ENCODE assay signal across 17 cellular contexts in genomic region chr7:80772347-80773101, GRCh38.
A peak's percentile ranks its signal among the peaks of the same experiment; 100 is the strongest.
DNase-seq lines count a peak whose midpoint lies in the region; ATAC-seq, FAIRE-seq and TF ChIP-seq lines count a peak whose summit lies in the region.
"Had no signal": no experiment of that assay in that cellular context is flagged by ENCODE, and none has a peak within 500 bp of the region (broad histone marks: within the 10 kb centered on the region; RNA-seq: fewer than 3 reads in every experiment).

No MANE protein-coding gene starts in this region.

- H3K9me3 Mint-ChIP-seq in GM23338 (no peaks in the 10 kb centered on the region), Calu3 (ENCODE audit: low read depth, unreplicated experiment) (no peaks in the 10 kb centered on the region)

- no peaks in the 10 kb centered on the region for H3F3A ChIP-seq in GM23338 (replicated peaks; ENCODE audit: low read depth)

- H2AFZ ChIP-seq in GM23338, result no peak overlapping the region
- no peak overlapping the region for H2AFZ ChIP-seq in keratinocyte (ENCODE audit: control insufficient read depth, low read length)

- H3K79me2 ChIP-seq in GM23338 (replicated peaks; ENCODE audit: insufficient read depth), result no peaks in the 10 kb centered on the region
- H3K79me2 ChIP-seq in keratinocyte (ENCODE audit: control insufficient read depth, insufficient read depth, low read length), result no peaks in the 10 kb centered on the region

- H3K36me3 ChIP-seq in GM23338 (ENCODE audit: insufficient read depth) (no peaks in the 10 kb centered on the region), keratinocyte (ENCODE audit: control insufficient read depth in 2 of 2, extremely low read depth in 1 of 2, insufficient read depth in 2 of 2, low read length in 2 of 2) (peaks cover 0 to 3% of the 10 kb centered on the region in 2 experiments)
- H3K36me3 ChIP-seq: upper lobe of right lung had no signal

- H3K4me1 Mint-ChIP-seq in GM23338, result peaks cover 22% of the 10 kb centered on the region
- no peaks in the 10 kb centered on the region for H3K4me1 Mint-ChIP-seq in Calu3 (ENCODE audit: low read depth, unreplicated experiment)
- H3K4me1 Mint-ChIP-seq: stimulated activated naive CD8-positive, alpha-beta T cell treated with anti-CD3 and anti-CD28 coated beads, Interleukin-15, amount 100 ng/mL, for 72 hours had no signal

- H3K36me3 Mint-ChIP-seq in GM23338 (ENCODE audit: low read depth) (no peaks in the 10 kb centered on the region), Calu3 (ENCODE audit: insufficient read depth, unreplicated experiment) (no peaks in the 10 kb centered on the region)

- H3K4me3 Mint-ChIP-seq in GM23338 (no peak overlapping the region), Calu3 (ENCODE audit: low read depth, unreplicated experiment) (no peak overlapping the region)
- H3K4me3 Mint-ChIP-seq: stimulated activated naive CD8-positive, alpha-beta T cell treated with anti-CD3 and anti-CD28 coated beads, Interleukin-15, amount 100 ng/mL, for 72 hours had no signal

- no peak overlapping the region for H3K9ac ChIP-seq in keratinocyte (ENCODE audit: control insufficient read depth, extremely low read depth, insufficient read depth, low read length)
- H3K9ac ChIP-seq: KMS-11 had no signal

- H3K4me3 ChIP-seq in A549 (no peak overlapping the region), GM23338 (no peak overlapping the region), keratinocyte (ENCODE audit: control insufficient read depth in 2 of 3, extremely low read depth in 1 of 3, insufficient read depth in 2 of 3, low read depth in 1 of 3, low read length in 3 of 3) (no peak overlapping the region)
- H3K4me3 ChIP-seq: upper lobe of right lung had no signal

- POLR2A ChIA-PET in A549 (lab: Yijun Ruan, JAX), result no interaction called here

- H3K4me1 ChIP-seq in A549 (peaks cover 81% of the 10 kb centered on the region), GM23338 (ENCODE audit: insufficient read depth) (peaks cover 4% of the 10 kb centered on the region; the same call in 1 of the 2 replicates), keratinocyte (ENCODE audit: control insufficient read depth, extremely low read depth, insufficient read depth, low read length) (peaks cover 27% of the 10 kb centered on the region)
- H3K4me1 ChIP-seq: upper lobe of right lung had no signal

- DNase-seq in A549 (ENCODE audit: low read depth in 1 of 2, low spot score in 1 of 2) (no peak), GM23338 (ENCODE audit: low spot score) (peak; percentile 27), RPMI8226 (peak; percentile 51), keratinocyte (ENCODE audit: low read depth, low spot score) (no peak), Calu3 (no peak), T-helper 9 cell (no peak)
- DNase-seq in activated CD4-positive, alpha-beta T cell treated with anti-CD3 and anti-CD28 coated beads, Interleukin-2, amount 50 U/mL, for 1 hour, result no peak
- DNase-seq: activated CD8-positive, alpha-beta memory T cell treated with anti-CD3 and anti-CD28 coated beads for 24 hours; GDM1; NCI-H1436 treated with DMSO at 0.1 percent for 48 hours; NCI-H226; OCI-M1; stimulated activated naive CD8-positive, alpha-beta T cell treated with anti-CD3 and anti-CD28 coated beads, Interleukin-15, amount 100 ng/mL, for 72 hours; upper lobe of right lung had no signal

- ATAC-seq in A549, result no peak
- ATAC-seq in GM23338, result peak; percentile 73
- ATAC-seq: activated CD4-positive, CD25-positive, alpha-beta regulatory T cell treated with anti-CD3 and anti-CD28 coated beads, Interleukin-2, amount 50 U/mL, for 24 hours; stimulated activated naive CD8-positive, alpha-beta T cell treated with anti-CD3 and anti-CD28 coated beads, Interleukin-15, amount 100 ng/mL, for 72 hours had no signal

- H3K9me3 ChIP-seq in A549 (no peaks in the 10 kb centered on the region), keratinocyte (ENCODE audit: control insufficient read depth, low read depth, low read length) (no peaks in the 10 kb centered on the region)
- H3K9me3 ChIP-seq: upper lobe of right lung had no signal

- H3K27ac Mint-ChIP-seq in GM23338 (no peak overlapping the region), Calu3 (ENCODE audit: unreplicated experiment) (no peak overlapping the region)
- H3K27ac Mint-ChIP-seq: stimulated activated naive CD8-positive, alpha-beta T cell treated with anti-CD3 and anti-CD28 coated beads, Interleukin-15, amount 100 ng/mL, for 72 hours had no signal

- CTCF ChIA-PET in A549 (lab: Yijun Ruan, JAX) (interaction anchor here (0.8 to 1.8 kb wide), 2 partner anchors 19 to 25 kb away, joined by 3 to 5 read pairs; no protein-coding TSS in a partner anchor), Calu3 (lab: Charles Lee) (no interaction called here)

- H3K9me2 ChIP-seq in GM23338 (ENCODE audit: insufficient read depth), result no peaks in the 10 kb centered on the region

- H3K27me3 Mint-ChIP-seq in GM23338 (ENCODE audit: insufficient read depth, low read depth, poor library complexity), result peaks cover 4% of the 10 kb centered on the region
- no peaks in the 10 kb centered on the region for H3K27me3 Mint-ChIP-seq in Calu3 (ENCODE audit: unreplicated experiment)
- H3K27me3 Mint-ChIP-seq: stimulated activated naive CD8-positive, alpha-beta T cell treated with anti-CD3 and anti-CD28 coated beads, Interleukin-15, amount 100 ng/mL, for 72 hours had no signal

- H4K20me1 ChIP-seq in GM23338 (replicated peaks; ENCODE audit: insufficient read depth) (no peaks in the 10 kb centered on the region), keratinocyte (ENCODE audit: control insufficient read depth, extremely low read depth, insufficient read depth, low read length) (no peaks in the 10 kb centered on the region)

- intact Hi-C loops in Calu3 (cut with micrococcal nuclease; ENCODE audit: unreplicated experiment), result no loop called here

- TF ChIP-seq POLR2A in A549 (IDR thresholded peaks at IDR 0.05; ENCODE audit: low read length), result no peak

- TF ChIP-seq RAD21 in A549 (conservative IDR thresholded peaks at IDR 0.05 in 1 of 2, IDR thresholded peaks at IDR 0.05 in 1 of 2), result no peak

- peak overlapping the region; percentile 35 to 62; a peak in 4 of 6 replicates for H3K27ac ChIP-seq in A549
- H3K27ac ChIP-seq in GM23338 (ENCODE audit: low read depth), result no peak overlapping the region
- no peak overlapping the region for H3K27ac ChIP-seq in keratinocyte (ENCODE audit: control insufficient read depth, insufficient read depth, low read length)
- H3K27ac ChIP-seq: KMS-11, upper lobe of right lung had no signal

- H3K4me2 ChIP-seq in A549, result peak overlapping the region; percentile 49; the same call in 2 of the 3 replicates
- H3K4me2 ChIP-seq in GM23338, result no peak overlapping the region
- no peak overlapping the region for H3K4me2 ChIP-seq in keratinocyte (ENCODE audit: control insufficient read depth, extremely low read depth, insufficient read depth, low read depth, low read length)
- H3K4me2 ChIP-seq: KMS-11 had no signal

- H3K27me3 ChIP-seq in GM23338 (ENCODE audit: insufficient read depth) (no peaks in the 10 kb centered on the region), keratinocyte (ENCODE audit: control insufficient read depth, extremely low read depth, insufficient read depth, low read length) (no peaks in the 10 kb centered on the region)
- H3K27me3 ChIP-seq: upper lobe of right lung had no signal

- BruUV-seq in Calu3 (replicated peaks; lab: Mats Ljungman, UMichigan), result no TSS peak

- no peaks in the 10 kb centered on the region for H3K9me1 ChIP-seq in keratinocyte (ENCODE audit: control insufficient read depth, extremely low read depth, insufficient read depth, low read length)

- dilution Hi-C loops in keratinocyte (cut with MboI; ENCODE audit: extremely low pct_ligation_motif_present, low sequenced_read_pairs), result no loop called here

- TF ChIP-seq EP300 in A549 (IDR thresholded peaks at IDR 0.05), result no peak

- no peak for FAIRE-seq in A549 (lab: Jason Lieb, UNC)
- FAIRE-seq in keratinocyte (lab: Jason Lieb, UNC), result peak; percentile 64
- FAIRE-seq: bronchial epithelial cell had no signal

- WGBS in A549 (ENCODE audit: missing lambda C conversion rate), result 48% methylated on average over 3 of the region's 3 CpGs

- no peak for TF ChIP-seq CTCF in A549 (IDR thresholded peaks at IDR 0.05)
- no peak for TF ChIP-seq CTCF in GM23338 (conservative IDR thresholded peaks at IDR 0.05; ENCODE audit: low read depth in 2 of 2)
- no peak for TF ChIP-seq CTCF in keratinocyte (optimal IDR thresholded peaks at IDR 0.05 in 1 of 3, IDR thresholded peaks at IDR 0.05 in 1 of 3, conservative IDR thresholded peaks at IDR 0.05 in 1 of 3; ENCODE audit: extremely low read depth in 1 of 3, insufficient read depth in 2 of 3, low read length in 3 of 3)
- TF ChIP-seq CTCF in Calu3 (IDR thresholded peaks at IDR 0.05; ENCODE audit: unreplicated experiment), result no peak

TF ChIP-seq in A549, 52 proteins besides CTCF, POLR2A, EP300 and RAD21:
- TF ChIP-seq NR3C1 (IDR thresholded peaks at IDR 0.05) (no peak), ZSCAN20 (CRISPR knock-in tag; IDR thresholded peaks at IDR 0.05) (no peak), RCOR1 (IDR thresholded peaks at IDR 0.05; ENCODE audit: low read depth, low read length) (no peak)
- TF ChIP-seq, protein P1, sequence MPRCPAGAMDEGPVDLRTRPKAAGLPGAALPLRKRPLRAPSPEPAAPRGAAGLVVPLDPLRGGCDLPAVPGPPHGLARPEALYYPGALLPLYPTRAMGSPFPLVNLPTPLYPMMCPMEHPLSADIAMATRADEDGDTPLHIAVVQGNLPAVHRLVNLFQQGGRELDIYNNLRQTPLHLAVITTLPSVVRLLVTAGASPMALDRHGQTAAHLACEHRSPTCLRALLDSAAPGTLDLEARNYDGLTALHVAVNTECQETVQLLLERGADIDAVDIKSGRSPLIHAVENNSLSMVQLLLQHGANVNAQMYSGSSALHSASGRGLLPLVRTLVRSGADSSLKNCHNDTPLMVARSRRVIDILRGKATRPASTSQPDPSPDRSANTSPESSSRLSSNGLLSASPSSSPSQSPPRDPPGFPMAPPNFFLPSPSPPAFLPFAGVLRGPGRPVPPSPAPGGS (IDR thresholded peaks at IDR 0.05), result no peak

Comparison
In these comparisons a context has a peak if more than half of its experiments do, and no peak if none do; other contexts are left out.
1. DNase-seq: peak in GM23338 (single experiment) and RPMI8226 (single experiment); none in A549 (0 of 2), keratinocyte (single experiment), Calu3 (single experiment), activated CD4-positive, alpha-beta T cell treated with anti-CD3 and anti-CD28 coated beads, Interleukin-2, amount 50 U/mL, for 1 hour (single experiment) and T-helper 9 cell (single experiment).
2. H3K27ac ChIP-seq: peak in A549 (2 of 2); none in GM23338 (single experiment) and keratinocyte (single experiment).